Comparison of ENCODE assay signal across 13 cellular contexts in the genomic region with DNA sequence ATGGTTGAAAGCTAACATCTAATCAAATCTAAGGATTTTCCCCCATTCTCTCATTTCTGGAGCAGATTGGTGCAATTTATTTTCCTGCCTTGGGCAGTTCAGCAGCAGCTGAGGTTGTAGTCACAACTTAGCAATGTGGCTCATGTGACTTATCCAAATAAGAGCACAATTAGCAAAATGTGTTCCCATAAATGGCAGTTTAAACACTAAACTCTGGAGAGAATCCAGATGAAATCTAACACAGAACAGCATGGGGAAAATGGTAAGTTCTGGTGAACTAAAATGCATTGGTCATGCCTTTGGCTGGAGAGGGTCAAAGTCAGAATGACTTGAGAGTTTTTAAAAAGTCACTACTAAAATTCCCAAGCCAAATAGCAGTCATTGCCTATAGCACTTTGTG.
DNase-seq lines count a peak whose midpoint lies in the region; ATAC-seq, FAIRE-seq and TF ChIP-seq lines count a peak whose summit lies in the region.
"Had no signal": no experiment of that assay in that cellular context is flagged by ENCODE, and none has a peak within 500 bp of the region (broad histone marks: within the 10 kb centered on the region; RNA-seq: fewer than 3 reads in every experiment).

No MANE protein-coding gene starts in this region.

- no peak overlapping the region for H3K4me3 Mint-ChIP-seq in activated CD4-positive, alpha-beta T cell treated with anti-CD3 and anti-CD28 coated beads, Interleukin-2, amount 10 ng/mL, durations not matched to agents 24 days and 14 days
- no peak overlapping the region for H3K4me3 Mint-ChIP-seq in activated CD4-positive, alpha-beta T cell treated with anti-CD3 and anti-CD28 coated beads, Interleukin-2, amount 10 ng/mL, durations not matched to agents 7 days and 5 days
- H3K4me3 Mint-ChIP-seq: dendritic cell treated with granulocyte-macrophage colony-stimulating factor and Interleukin-4, amounts not matched to agents 40 ng/mL and 50 ng/mL, for 4 days had no signal

- FAIRE-seq in islet of Langerhans (lab: Jason Lieb, UNC): peak; percentile 99
- FAIRE-seq: GM12891 had no signal

- H3K27ac ChIP-seq in body of pancreas: peak overlapping the region in 2 of 4 donors; percentile 11 to 30
- H3K27ac ChIP-seq in vagina: peak overlapping the region; percentile 55

- H3K36me3 ChIP-seq in body of pancreas (replicated peaks in 1 of 2; ENCODE audit: insufficient read depth in 1 of 2, low read depth in 2 of 2) (no peaks in the 10 kb centered on the region), vagina (no peaks in the 10 kb centered on the region)

- H3K9me3 Mint-ChIP-seq in activated CD4-positive, alpha-beta T cell treated with anti-CD3 and anti-CD28 coated beads, Interleukin-2, amount 10 ng/mL, durations not matched to agents 24 days and 14 days: peaks cover 10% of the 10 kb centered on the region
- H3K9me3 Mint-ChIP-seq in activated CD4-positive, alpha-beta T cell treated with anti-CD3 and anti-CD28 coated beads, Interleukin-2, amount 10 ng/mL, durations not matched to agents 7 days and 5 days: peaks cover 16% of the 10 kb centered on the region

- H3K9me3 ChIP-seq in body of pancreas (no peaks in the 10 kb centered on the region), vagina (no peaks in the 10 kb centered on the region)

- no peak overlapping the region for H3K4me3 ChIP-seq in body of pancreas
- no peak overlapping the region for H3K4me3 ChIP-seq in vagina

- intact Hi-C loops in activated CD4-positive, alpha-beta T cell treated with anti-CD3 and anti-CD28 coated beads, Interleukin-2, amount 10 ng/mL, durations not matched to agents 24 days and 14 days (cut with micrococcal nuclease): loop anchor here (2.0 to 5.0 kb wide), 3 partner anchors 108 to 229 kb away; no protein-coding TSS in a partner anchor
- intact Hi-C loops in body of pancreas (cut with DNase I) (no loop called here), vagina (cut with DNase I) (loop anchor here (5.0 kb wide), 1 partner anchor 116 kb away; no protein-coding TSS in a partner anchor)

- no peaks in the 10 kb centered on the region for H3K4me1 ChIP-seq in body of pancreas
- H3K4me1 ChIP-seq in vagina: no peaks in the 10 kb centered on the region

- no peaks in the 10 kb centered on the region for H3K27me3 Mint-ChIP-seq in activated CD4-positive, alpha-beta T cell treated with anti-CD3 and anti-CD28 coated beads, Interleukin-2, amount 10 ng/mL, durations not matched to agents 24 days and 14 days
- no peaks in the 10 kb centered on the region for H3K27me3 Mint-ChIP-seq in activated CD4-positive, alpha-beta T cell treated with anti-CD3 and anti-CD28 coated beads, Interleukin-2, amount 10 ng/mL, durations not matched to agents 7 days and 5 days
- H3K27me3 Mint-ChIP-seq: dendritic cell treated with granulocyte-macrophage colony-stimulating factor and Interleukin-4, amounts not matched to agents 40 ng/mL and 50 ng/mL, for 4 days had no signal

- TF ChIP-seq POLR2A in body of pancreas (IDR thresholded peaks at IDR 0.05) (no peak), vagina (IDR thresholded peaks at IDR 0.05) (no peak)

- DNase-seq in activated CD4-positive, alpha-beta T cell treated with anti-CD3 and anti-CD28 coated beads, Interleukin-2, amount 10 ng/mL, durations not matched to agents 24 days and 14 days: no peak
- DNase-seq in activated CD4-positive, alpha-beta T cell treated with anti-CD3 and anti-CD28 coated beads, Interleukin-2, amount 10 ng/mL, durations not matched to agents 7 days and 5 days: no peak
- DNase-seq in body of pancreas (no peak), vagina (ENCODE audit: extremely low spot score in 2 of 2) (no peak), NCI-H526 treated with DMSO at 0.1 percent for 48 hours (lab: John Stamatoyannopoulos, UW) (no peak)
- DNase-seq: ACHN; activated CD8-positive, alpha-beta memory T cell treated with anti-CD3 and anti-CD28 coated beads, Interleukin-2, amount 50 U/mL, for 48 hours; NCI-H2029 had no signal

- H3K36me3 Mint-ChIP-seq in activated CD4-positive, alpha-beta T cell treated with anti-CD3 and anti-CD28 coated beads, Interleukin-2, amount 10 ng/mL, durations not matched to agents 24 days and 14 days (ENCODE audit: low read depth): peaks cover 1% of the 10 kb centered on the region
- no peaks in the 10 kb centered on the region for H3K36me3 Mint-ChIP-seq in activated CD4-positive, alpha-beta T cell treated with anti-CD3 and anti-CD28 coated beads, Interleukin-2, amount 10 ng/mL, durations not matched to agents 7 days and 5 days (ENCODE audit: low read depth)

- H3K27ac Mint-ChIP-seq in activated CD4-positive, alpha-beta T cell treated with anti-CD3 and anti-CD28 coated beads, Interleukin-2, amount 10 ng/mL, durations not matched to agents 24 days and 14 days: peak overlapping the region; percentile 20
- no peak overlapping the region for H3K27ac Mint-ChIP-seq in activated CD4-positive, alpha-beta T cell treated with anti-CD3 and anti-CD28 coated beads, Interleukin-2, amount 10 ng/mL, durations not matched to agents 7 days and 5 days
- H3K27ac Mint-ChIP-seq: dendritic cell treated with granulocyte-macrophage colony-stimulating factor and Interleukin-4, amounts not matched to agents 40 ng/mL and 50 ng/mL, for 4 days had no signal

- peaks cover 22% of the 10 kb centered on the region for H3K4me1 Mint-ChIP-seq in activated CD4-positive, alpha-beta T cell treated with anti-CD3 and anti-CD28 coated beads, Interleukin-2, amount 10 ng/mL, durations not matched to agents 24 days and 14 days
- peaks cover 6% of the 10 kb centered on the region for H3K4me1 Mint-ChIP-seq in activated CD4-positive, alpha-beta T cell treated with anti-CD3 and anti-CD28 coated beads, Interleukin-2, amount 10 ng/mL, durations not matched to agents 7 days and 5 days

- ATAC-seq in body of pancreas (peak; percentile 18), HG02970 (IDR thresholded peaks at IDR 0.05; ENCODE audit: low FRiP score, unreplicated experiment) (no peak), GM19455 (IDR thresholded peaks at IDR 0.05; ENCODE audit: unreplicated experiment) (no peak)

- CTCF ChIA-PET in activated CD4-positive, alpha-beta T cell treated with anti-CD3 and anti-CD28 coated beads, Interleukin-2, amount 10 ng/mL, durations not matched to agents 7 days and 5 days (lab: Charles Lee): interaction anchor here (1.1 kb wide), 1 partner anchor 11 kb away, joined by 4 read pairs; no protein-coding TSS in a partner anchor

- H3K27me3 ChIP-seq in body of pancreas: no peaks in the 10 kb centered on the region
- H3K27me3 ChIP-seq in vagina: no peaks in the 10 kb centered on the region

- TF ChIP-seq CTCF in body of pancreas (IDR thresholded peaks at IDR 0.05): no peak
- TF ChIP-seq CTCF in vagina (IDR thresholded peaks at IDR 0.05): no peak

- POLR2A ChIA-PET in activated CD4-positive, alpha-beta T cell treated with anti-CD3 and anti-CD28 coated beads, Interleukin-2, amount 10 ng/mL, durations not matched to agents 7 days and 5 days (lab: Charles Lee): no interaction called here
